ENCODE assay signal across 8 cellular contexts in genomic region chr15:60591491-60592385, GRCh38.
DNase-seq lines count a peak whose midpoint lies in the region; ATAC-seq and TF ChIP-seq lines count a peak whose summit lies in the region.

No MANE protein-coding gene starts in this region.

- H3K27me3 Mint-ChIP-seq in activated naive CD4-positive, alpha-beta T cell treated with anti-CD3 and anti-CD28 coated beads, Interleukin-2, amount 10 ng/mL, durations not matched to agents 7 days and 5 days, result peaks cover 13% of the 10 kb centered on the region
- H3K27me3 Mint-ChIP-seq in osteocyte (ENCODE audit: unreplicated experiment), result peaks cover 17% of the 10 kb centered on the region

- TF ChIP-seq CTCF in osteocyte (IDR thresholded peaks at IDR 0.05), result peak; percentile 23

- H3K36me3 Mint-ChIP-seq in activated naive CD4-positive, alpha-beta T cell treated with anti-CD3 and anti-CD28 coated beads, Interleukin-2, amount 10 ng/mL, durations not matched to agents 7 days and 5 days, result peaks cover 8% of the 10 kb centered on the region
- peaks cover 3% of the 10 kb centered on the region for H3K36me3 Mint-ChIP-seq in osteocyte (ENCODE audit: unreplicated experiment)

- CTCF ChIA-PET in HEK293T (lab: Yijun Ruan, JAX), result interaction anchor here (1.2 kb wide), 1 partner anchor 325 kb away, joined by 3 read pairs; no protein-coding TSS in a partner anchor
- CTCF ChIA-PET in activated naive CD4-positive, alpha-beta T cell treated with anti-CD3 and anti-CD28 coated beads, Interleukin-2, amount 10 ng/mL, durations not matched to agents 7 days and 5 days (lab: Charles Lee), result interaction anchor here (0.9 to 2.5 kb wide), 4 partner anchors 41 to 271 kb away, joined by 3 to 6 read pairs (median 4); no protein-coding TSS in a partner anchor

- peaks cover 65% of the 10 kb centered on the region for H3K4me1 Mint-ChIP-seq in activated naive CD4-positive, alpha-beta T cell treated with anti-CD3 and anti-CD28 coated beads, Interleukin-2, amount 10 ng/mL, durations not matched to agents 7 days and 5 days
- peaks cover 35% of the 10 kb centered on the region for H3K4me1 Mint-ChIP-seq in osteocyte (ENCODE audit: unreplicated experiment)

- peak overlapping the region; percentile 89 for H3K27ac Mint-ChIP-seq in activated naive CD4-positive, alpha-beta T cell treated with anti-CD3 and anti-CD28 coated beads, Interleukin-2, amount 10 ng/mL, durations not matched to agents 7 days and 5 days
- peak overlapping the region; percentile 47 for H3K27ac Mint-ChIP-seq in osteocyte (ENCODE audit: unreplicated experiment)

- POLR2A ChIA-PET in HEK293T (lab: Yijun Ruan, JAX), result no interaction called here

- H3K9me3 Mint-ChIP-seq in activated naive CD4-positive, alpha-beta T cell treated with anti-CD3 and anti-CD28 coated beads, Interleukin-2, amount 10 ng/mL, durations not matched to agents 7 days and 5 days, result no peaks in the 10 kb centered on the region
- H3K9me3 Mint-ChIP-seq in osteocyte (ENCODE audit: unreplicated experiment), result no peaks in the 10 kb centered on the region

- intact Hi-C loops in Right ventricle myocardium superior (cut with DNase I), result no loop called here

- ATAC-seq in Right ventricle myocardium superior (ENCODE audit: poor library complexity), result peak; percentile 80

- DNase-seq in DMS53 (lab: John Stamatoyannopoulos, UW) (peak; percentile 59), DMS53 treated with DMSO at 0.1 percent for 48 hours (lab: John Stamatoyannopoulos, UW; ENCODE audit: unreplicated experiment) (no peak), HEK293T (ENCODE audit: extremely low spot score) (peak; percentile 21), NCI-H2171 (lab: John Stamatoyannopoulos, UW) (peak; percentile 48), Right ventricle myocardium superior (peak; percentile 72), osteocyte (ENCODE audit: extremely low spot score, unreplicated experiment) (peak; percentile 86), glomerular visceral epithelial cell (ENCODE audit: extremely low spot score) (no peak)
- DNase-seq in activated naive CD4-positive, alpha-beta T cell treated with anti-CD3 and anti-CD28 coated beads, Interleukin-2, amount 10 ng/mL, durations not matched to agents 7 days and 5 days, result peak; percentile 68

- peak overlapping the region; percentile 79 for H3K4me3 Mint-ChIP-seq in activated naive CD4-positive, alpha-beta T cell treated with anti-CD3 and anti-CD28 coated beads, Interleukin-2, amount 10 ng/mL, durations not matched to agents 7 days and 5 days
- peak overlapping the region; percentile 74 for H3K4me3 Mint-ChIP-seq in osteocyte (ENCODE audit: unreplicated experiment)

TF ChIP-seq in HEK293T, 16 proteins besides CTCF, POLR2A, EP300 and RAD21:
- TF ChIP-seq LEF1 (IDR thresholded peaks at IDR 0.05; ENCODE audit: borderline replicate concordance) (0 out of 2 replicates have a peak, but pooled peaks have one; percentile 22), ZNF384 (IDR thresholded peaks at IDR 0.05) (no peak)

Comparison
In these comparisons a context has a peak if more than half of its experiments do, and no peak if none do; other contexts are left out.
1. DNase-seq: peak in DMS53 (single experiment), HEK293T (single experiment), NCI-H2171 (single experiment), activated naive CD4-positive, alpha-beta T cell treated with anti-CD3 and anti-CD28 coated beads, Interleukin-2, amount 10 ng/mL, durations not matched to agents 7 days and 5 days (single experiment), Right ventricle myocardium superior (single experiment) and osteocyte (single experiment); none in DMS53 treated with DMSO at 0.1 percent for 48 hours (single experiment) and glomerular visceral epithelial cell (single experiment).